15 cellular contexts compared by ENCODE assay signal in genomic region chr19:2132191-2132590, GRCh38. TPM values are rescaled to one million over a fixed set of nuclear protein-coding genes. Genes with fewer than 3 reads are reported as not detected.
DNase-seq lines count a peak whose midpoint lies in the region; ATAC-seq, FAIRE-seq and TF ChIP-seq lines count a peak whose summit lies in the region.
"Had no signal": no experiment of that assay in that cellular context is flagged by ENCODE, and none has a peak within 500 bp of the region (broad histone marks: within the 10 kb centered on the region; RNA-seq: fewer than 3 reads in every experiment).

No MANE protein-coding gene starts in this region.

- H3K4me3 ChIP-seq in right atrium auricular region (no peak overlapping the region), astrocyte (ENCODE audit: insufficient read depth, low read depth, low read length) (no peak overlapping the region), subcutaneous abdominal adipose tissue (ENCODE audit: low read depth in 1 of 5, low read length in 5 of 5) (peak overlapping the region in 2 of 5 donors; percentile 34 to 35)

- H3K27me3 Mint-ChIP-seq in astrocyte (ENCODE audit: low read depth, unreplicated experiment): no peaks in the 10 kb centered on the region
- H3K27me3 Mint-ChIP-seq in osteocyte (ENCODE audit: unreplicated experiment): no peaks in the 10 kb centered on the region
- H3K27me3 Mint-ChIP-seq: B cell; CD4-positive, alpha-beta T cell had no signal

- H3K79me2 ChIP-seq in astrocyte (ENCODE audit: insufficient read depth, low read length): peaks cover 70% of the 10 kb centered on the region

- H4K20me1 ChIP-seq in astrocyte (ENCODE audit: insufficient read depth, low read length): peaks cover 76% of the 10 kb centered on the region

- no peak for ATAC-seq in Right ventricle myocardium superior (ENCODE audit: poor library complexity)
- no peak for ATAC-seq in HG03039 (IDR thresholded peaks at IDR 0.05; ENCODE audit: unreplicated experiment)

- no peak for DNase-seq in right atrium auricular region (ENCODE audit: low spot score)
- DNase-seq in Right ventricle myocardium superior: no peak
- DNase-seq in astrocyte (ENCODE audit: low read depth): no peak
- DNase-seq in osteocyte (ENCODE audit: extremely low spot score, unreplicated experiment): peak; percentile 84
- no peak for DNase-seq in inferior parietal cortex (ENCODE audit: extremely low spot score)
- DNase-seq: Calu3; CD4-positive, alpha-beta T cell; DMS 273 treated with DMSO at 0.1 percent for 48 hours; HCEC 1CT; HFFc6 had no signal

- intact Hi-C loops in Right ventricle myocardium superior (cut with DNase I): no loop called here

- H3K36me3 Mint-ChIP-seq in astrocyte (ENCODE audit: low read depth, unreplicated experiment) (peaks cover 6% of the 10 kb centered on the region), osteocyte (ENCODE audit: unreplicated experiment) (peaks cover 8% of the 10 kb centered on the region)

- peaks cover 42% of the 10 kb centered on the region for H3K36me3 ChIP-seq in right atrium auricular region
- H3K36me3 ChIP-seq in astrocyte (ENCODE audit: insufficient read depth, low read length): peaks cover 15% of the 10 kb centered on the region
- H3K36me3 ChIP-seq in subcutaneous abdominal adipose tissue (ENCODE audit: control insufficient read depth in 5 of 5, insufficient read depth in 5 of 5, low read length in 5 of 5): peaks cover 0 to 68% (median 59%) of the 10 kb centered on the region in 5 donors

- H3K9me3 Mint-ChIP-seq in astrocyte (ENCODE audit: unreplicated experiment) (no peaks in the 10 kb centered on the region), osteocyte (ENCODE audit: unreplicated experiment) (no peaks in the 10 kb centered on the region)
- H3K9me3 Mint-ChIP-seq: CD4-positive, alpha-beta T cell; HFFc6 had no signal

- H3K4me2 ChIP-seq in astrocyte (ENCODE audit: low read length): no peak overlapping the region

- no peaks in the 10 kb centered on the region for H3K9me3 ChIP-seq in right atrium auricular region
- H3K9me3 ChIP-seq in astrocyte (ENCODE audit: insufficient read depth, low read depth, low read length): no peaks in the 10 kb centered on the region
- H3K9me3 ChIP-seq in subcutaneous abdominal adipose tissue (ENCODE audit: control insufficient read depth in 5 of 5, low read length in 5 of 5): no peaks in the 10 kb centered on the region

- no peak overlapping the region for H2AFZ ChIP-seq in astrocyte (ENCODE audit: low read depth, low read length)

- H3K4me3 Mint-ChIP-seq in astrocyte (ENCODE audit: unreplicated experiment) (no peak overlapping the region), osteocyte (ENCODE audit: unreplicated experiment) (no peak overlapping the region)
- H3K4me3 Mint-ChIP-seq: B cell; CD4-positive, alpha-beta T cell; HFFc6 had no signal

- H3K27ac Mint-ChIP-seq in astrocyte (ENCODE audit: unreplicated experiment) (peak overlapping the region; percentile 27), osteocyte (ENCODE audit: unreplicated experiment) (no peak overlapping the region)
- H3K27ac Mint-ChIP-seq: B cell; CD4-positive, alpha-beta T cell; HFFc6 had no signal

- H3K4me1 ChIP-seq in right atrium auricular region (peaks cover 0 to 38% of the 10 kb centered on the region in 2 donors), astrocyte (ENCODE audit: insufficient read depth, low read length) (no peaks in the 10 kb centered on the region), subcutaneous abdominal adipose tissue (ENCODE audit: control insufficient read depth in 5 of 5, insufficient read depth in 5 of 5, low read length in 5 of 5) (peaks cover 8 to 38% (median 20%) of the 10 kb centered on the region in 5 donors)

- no peaks in the 10 kb centered on the region for H3K27me3 ChIP-seq in right atrium auricular region
- no peaks in the 10 kb centered on the region for H3K27me3 ChIP-seq in astrocyte (ENCODE audit: insufficient read depth, low read length)
- no peaks in the 10 kb centered on the region for H3K27me3 ChIP-seq in subcutaneous abdominal adipose tissue (ENCODE audit: control insufficient read depth in 5 of 5, insufficient read depth in 4 of 5, low read length in 5 of 5)

- H3K4me1 Mint-ChIP-seq in astrocyte (ENCODE audit: low read depth, unreplicated experiment) (no peaks in the 10 kb centered on the region), osteocyte (ENCODE audit: unreplicated experiment) (no peaks in the 10 kb centered on the region)
- H3K4me1 Mint-ChIP-seq: B cell had no signal

- H3K27ac ChIP-seq in right atrium auricular region (peak overlapping the region; percentile 76 to 79), astrocyte (ENCODE audit: low read depth, low read length) (no peak overlapping the region), subcutaneous abdominal adipose tissue (ENCODE audit: low read depth, low read length) (peak overlapping the region; percentile 72)

- TF ChIP-seq CTCF in right atrium auricular region (IDR thresholded peaks at IDR 0.05): no peak
- TF ChIP-seq CTCF in astrocyte (IDR thresholded peaks at IDR 0.05; ENCODE audit: insufficient read depth, low read depth, low read length): no peak
- TF ChIP-seq CTCF in osteocyte (IDR thresholded peaks at IDR 0.05): no peak

- no peak for FAIRE-seq in astrocyte (lab: Jason Lieb, UNC)
- FAIRE-seq: A204.1 had no signal

- H3K9ac ChIP-seq in astrocyte (ENCODE audit: low read length) (no peak overlapping the region), subcutaneous abdominal adipose tissue (ENCODE audit: low read length in 5 of 5) (peak overlapping the region in 2 of 5 donors; percentile 37 to 71)

RNA-seq across cellular contexts. Expression of gene AP3D1, which starts 19.2 kb away (rescaled TPM):
- total RNA-seq in right atrium auricular region (10 to 100 TPM; 82.7 to 95.8 TPM), Right ventricle myocardium superior (69.6 TPM), astrocyte (162 and 167 TPM in 2 replicates), osteocyte (139 and 152 TPM in 2 replicates)

RNA-seq across cellular contexts. Expression of gene DOT1L, which starts 31.5 kb away (rescaled TPM):
- total RNA-seq in right atrium auricular region: 10 to 100 TPM in 1 of 2 donors, 1 to 10 TPM in 1; 6.7 to 10.3 TPM
- total RNA-seq in Right ventricle myocardium superior: 9.6 TPM
- total RNA-seq in astrocyte: 21.7 and 25.6 TPM in 2 replicates
- total RNA-seq in osteocyte: 34.1 and 38.1 TPM in 2 replicates

RNA-seq across cellular contexts. Expression of gene IZUMO4, which starts 35.5 kb away (rescaled TPM):
- total RNA-seq in right atrium auricular region (1 to 10 TPM in 1 of 2 donors, under 1 TPM in 1; 0.67 to 1.4 TPM), Right ventricle myocardium superior (1.7 TPM), astrocyte (5.6 and 5.8 TPM in 2 replicates), osteocyte (3.8 and 4.8 TPM in 2 replicates)
- total RNA-seq: Daoy had no signal

RNA-seq across cellular contexts. Expression of gene MOB3A, which starts 36.1 kb away (rescaled TPM):
- total RNA-seq in right atrium auricular region (10 to 100 TPM; 19.7 to 29.4 TPM), Right ventricle myocardium superior (15.6 TPM), astrocyte (45.3 and 47.2 TPM in 2 replicates), osteocyte (50.6 and 54.2 TPM in 2 replicates)
